ENCODE assay signal across 9 cellular contexts in genomic region chr17:40347319-40348135, GRCh38. TPM values are rescaled to one million over a fixed set of nuclear protein-coding genes. Genes with fewer than 3 reads are reported as not detected.
DNase-seq lines count a peak whose midpoint lies in the region; ATAC-seq and TF ChIP-seq lines count a peak whose summit lies in the region.
"Had no signal": no experiment of that assay in that cellular context is flagged by ENCODE, and none has a peak within 500 bp of the region (broad histone marks: within the 10 kb centered on the region; RNA-seq: fewer than 3 reads in every experiment).

No MANE protein-coding gene starts in this region.

- no TSS peak for BruUV-seq in MCF 10A (replicated peaks; lab: Mats Ljungman, UMichigan)

- POLR2A ChIA-PET in MCF 10A (lab: Yijun Ruan, JAX), result interaction anchor here (0.7 to 4.7 kb wide), 4 partner anchors 32 to 123 kb away, joined by 3 to 24 read pairs (median 4); no protein-coding TSS in a partner anchor

- intact Hi-C loops in breast epithelium (cut with DNase I; ENCODE audit: low total_unique reads), result no loop called here
- intact Hi-C loops in MCF 10A (cut with micrococcal nuclease), result no loop called here
- intact Hi-C loops in upper lobe of right lung (cut with DNase I), result no loop called here

- peaks cover 11% of the 10 kb centered on the region for H3K36me3 Mint-ChIP-seq in MCF 10A (ENCODE audit: insufficient read depth, unreplicated experiment)
- H3K36me3 Mint-ChIP-seq in endodermal cell (ENCODE audit: low read depth), result peaks cover 24% of the 10 kb centered on the region
- peaks cover 0 to 13% of the 10 kb centered on the region in 2 donors for H3K36me3 Mint-ChIP-seq in naive B cell

- H3K4me3 ChIP-seq in breast epithelium (peak overlapping the region in 1 of 3 donors; percentile 81), endodermal cell (ENCODE audit: low read length) (no peak overlapping the region), upper lobe of right lung (peak overlapping the region; percentile 21)

- H3K36me3 ChIP-seq in breast epithelium, result no peaks in the 10 kb centered on the region
- peaks cover 28% of the 10 kb centered on the region for H3K36me3 ChIP-seq in endodermal cell (ENCODE audit: control insufficient read depth, insufficient read depth, low read length)
- H3K36me3 ChIP-seq in upper lobe of right lung, result peaks cover 35% of the 10 kb centered on the region

- 13 to 67% methylated on average over 1 to 6 of the region's 9 CpGs for WGBS in endodermal cell (ENCODE audit: insufficient coverage in 1 of 2, insufficient read length in 1 of 2), 2 experiments

- ATAC-seq in naive B cell (ENCODE audit: low read depth in 2 of 2) (no peak), upper lobe of right lung (no peak)

- no peak overlapping the region for H3K9ac ChIP-seq in endodermal cell (ENCODE audit: extremely low read depth, low read length, poor library complexity, severe bottlenecking)

- H3K27me3 ChIP-seq in breast epithelium (no peaks in the 10 kb centered on the region), endodermal cell (ENCODE audit: control insufficient read depth, insufficient read depth, low read length, poor library complexity, severe bottlenecking) (no peaks in the 10 kb centered on the region), upper lobe of right lung (no peaks in the 10 kb centered on the region)

- H3K9me3 Mint-ChIP-seq in MCF 10A (ENCODE audit: unreplicated experiment) (no peaks in the 10 kb centered on the region), endodermal cell (no peaks in the 10 kb centered on the region), naive B cell (no peaks in the 10 kb centered on the region)

- H3K27ac Mint-ChIP-seq in MCF 10A (ENCODE audit: low read depth, unreplicated experiment) (no peak overlapping the region), endodermal cell (no peak overlapping the region), naive B cell (peak overlapping the region in 5 of 6 donors; percentile 65 to 99 (median 78))

- H3K27me3 Mint-ChIP-seq in MCF 10A (ENCODE audit: insufficient read depth, unreplicated experiment) (no peaks in the 10 kb centered on the region), endodermal cell (ENCODE audit: insufficient read depth) (no peaks in the 10 kb centered on the region), naive B cell (no peaks in the 10 kb centered on the region)

- no peak for TF ChIP-seq POLR2A in breast epithelium (IDR thresholded peaks at IDR 0.05)

- no peak for TF ChIP-seq CTCF in breast epithelium (IDR thresholded peaks at IDR 0.05)
- no peak for TF ChIP-seq CTCF in MCF 10A (IDR thresholded peaks at IDR 0.05; ENCODE audit: unreplicated experiment)
- TF ChIP-seq CTCF in endodermal cell (conservative IDR thresholded peaks at IDR 0.05), result no peak
- no peak for TF ChIP-seq CTCF in upper lobe of right lung (IDR thresholded peaks at IDR 0.05)

- CTCF ChIA-PET in MCF 10A (lab: Yijun Ruan, JAX), result interaction anchor here (0.6 to 2.4 kb wide), 3 partner anchors 30 to 186 kb away, joined by 4 to 15 read pairs (median 6); no protein-coding TSS in a partner anchor

- H3K4me1 Mint-ChIP-seq in MCF 10A (ENCODE audit: insufficient read depth, unreplicated experiment), result peaks cover 50% of the 10 kb centered on the region
- H3K4me1 Mint-ChIP-seq in endodermal cell, result peaks cover 56% of the 10 kb centered on the region
- H3K4me1 Mint-ChIP-seq in naive B cell, result peaks cover 83 to 94% (median 85%) of the 10 kb centered on the region in 3 donors

- peak overlapping the region; percentile 97 to 98 for H3K27ac ChIP-seq in breast epithelium
- peak overlapping the region; percentile 95 for H3K27ac ChIP-seq in endodermal cell (ENCODE audit: low read depth, low read length)
- peak overlapping the region; percentile 94 for H3K27ac ChIP-seq in upper lobe of right lung

- H3K9me3 ChIP-seq in breast epithelium (no peaks in the 10 kb centered on the region), endodermal cell (ENCODE audit: control insufficient read depth, low read length) (no peaks in the 10 kb centered on the region), upper lobe of right lung (no peaks in the 10 kb centered on the region)

- H3K4me3 Mint-ChIP-seq in MCF 10A (ENCODE audit: unreplicated experiment), result no peak overlapping the region
- H3K4me3 Mint-ChIP-seq in endodermal cell, result peak overlapping the region; percentile 15
- H3K4me3 Mint-ChIP-seq in naive B cell, result peak overlapping the region in 7 of 8 donors; percentile 26 to 92 (median 75)

- DNase-seq in breast epithelium (ENCODE audit: low spot score in 2 of 2), result no peak
- no peak for DNase-seq in MCF 10A (ENCODE audit: unreplicated experiment)
- peak; percentile 77 for DNase-seq in endodermal cell
- DNase-seq in naive B cell, result no peak
- no peak for DNase-seq in upper lobe of right lung
- DNase-seq in NCI-H1092 treated with DMSO at 0.1 percent for 48 hours (lab: John Stamatoyannopoulos, UW), result no peak
- no peak for DNase-seq in DMS 273 treated with DMSO at 0.1 percent for 48 hours (lab: John Stamatoyannopoulos, UW)
- DNase-seq in NCI-H82 treated with DMSO at 0.1 percent for 48 hours (lab: John Stamatoyannopoulos, UW; ENCODE audit: unreplicated experiment), result no peak
- DNase-seq: stimulated activated CD8-positive, alpha-beta memory T cell treated with anti-CD3 and anti-CD28 coated beads, Interleukin-4, amount 100 ng/mL, for 48 hours had no signal

- peaks cover 31 to 55% of the 10 kb centered on the region in 2 donors for H3K4me1 ChIP-seq in breast epithelium
- peaks cover 21% of the 10 kb centered on the region for H3K4me1 ChIP-seq in endodermal cell (ENCODE audit: control insufficient read depth, insufficient read depth, low read length)
- peaks cover 68% of the 10 kb centered on the region for H3K4me1 ChIP-seq in upper lobe of right lung

RNA-seq across cellular contexts. Expression of gene GJD3, which starts 17.0 kb away (rescaled TPM):
- total RNA-seq in breast epithelium (not detected), MCF 10A (2022) (not detected in 2 replicates), endodermal cell (not detected), upper lobe of right lung (2.8 TPM)
- not detected for polyA plus RNA-seq in endodermal cell (2013, experiment 1 of 2)
- polyA plus RNA-seq in endodermal cell (2013, experiment 2 of 2), result not detected
- polyA plus RNA-seq in naive B cell (ENCODE audit: low read depth in 6 of 6), result under 1 TPM in 2 of 6 donors, not detected in 4; 0.44 to 0.98 TPM

RNA-seq across cellular contexts. Expression of gene RARA, which starts 38.5 kb away (rescaled TPM):
- total RNA-seq in breast epithelium, result 10 to 100 TPM; 14.2 to 31.2 (median 25.2) TPM
- 12.2 and 12.6 TPM in 2 replicates for total RNA-seq in MCF 10A (2022)
- total RNA-seq in endodermal cell, result 10 to 100 TPM; 22.7 to 27.6 TPM
- 51.2 TPM for polyA plus RNA-seq in endodermal cell (2013, experiment 1 of 2)
- polyA plus RNA-seq in endodermal cell (2013, experiment 2 of 2), result 49.4 TPM
- 10 to 100 TPM in 2 of 6 donors, 1 to 10 TPM in 4; 3.1 to 12.6 (median 7.8) TPM for polyA plus RNA-seq in naive B cell (ENCODE audit: low read depth in 6 of 6)
- total RNA-seq in upper lobe of right lung, result 69.7 TPM

RNA-seq across cellular contexts. Expression of gene CDC6, which starts 59.8 kb away (rescaled TPM):
- total RNA-seq in breast epithelium, result under 1 TPM; 0.29 to 0.98 (median 0.80) TPM
- total RNA-seq in MCF 10A (2022), result 70.0 and 96.8 TPM in 2 replicates
- 10 to 100 TPM; 88.4 to 95.4 TPM for total RNA-seq in endodermal cell
- 37.8 TPM for polyA plus RNA-seq in endodermal cell (2013, experiment 1 of 2)
- 33.8 TPM for polyA plus RNA-seq in endodermal cell (2013, experiment 2 of 2)
- polyA plus RNA-seq in naive B cell (ENCODE audit: low read depth in 6 of 6), result 1 to 10 TPM in 1 of 6 donors, under 1 TPM in 3, not detected in 2; 0.23 to 1.3 (median 0.35) TPM
- 1.4 TPM for total RNA-seq in upper lobe of right lung

Comparison
In these comparisons a context has a peak if more than half of its experiments do, and no peak if none do; other contexts are left out.
1. RNA of gene CDC6, which starts 59.8 kb away (total RNA-seq): 70.0 to 96.8 TPM in MCF 10A and 88.4 to 95.4 TPM in endodermal cell; 1.4 TPM in upper lobe of right lung (single experiment) and 0.29 to 0.98 TPM in breast epithelium; every median in the first group is over 10 times any median in the second.
2. H3K27ac Mint-ChIP-seq: peak in naive B cell (5 of 6); none in MCF 10A (single experiment) and endodermal cell (single experiment).
3. Peak in every context shown above with its lines, with median percentiles within 50 percentile points of each other: H3K27ac ChIP-seq.